ENCODE assay signal across 10 cellular contexts in genomic region chr9:72396247-72397091, GRCh38.
A peak's percentile ranks its signal among the peaks of the same experiment; 100 is the strongest.
DNase-seq lines count a peak whose midpoint lies in the region; ATAC-seq and TF ChIP-seq lines count a peak whose summit lies in the region.
"Had no signal": no experiment of that assay in that cellular context is flagged by ENCODE, and none has a peak within 500 bp of the region (broad histone marks: within the 10 kb centered on the region; RNA-seq: fewer than 3 reads in every experiment).

No MANE protein-coding gene starts in this region.

- H3K9me3 ChIP-seq in HEK293 (ENCODE audit: control insufficient read depth, insufficient read depth, low read depth, low read length) (no peaks in the 10 kb centered on the region), SK-N-MC (ENCODE audit: low read depth, low read length) (no peaks in the 10 kb centered on the region)

- ATAC-seq in GM18505 (IDR thresholded peaks at IDR 0.05; ENCODE audit: unreplicated experiment), result no peak
- ATAC-seq: activated CD4-positive, alpha-beta T cell treated with anti-CD3 and anti-CD28 coated beads for 36 hours; CD8-positive, alpha-beta T cell had no signal

- H3K4me3 ChIP-seq in HEK293 (ENCODE audit: low read depth, low read length) (no peak overlapping the region), SK-N-MC (peak overlapping the region; percentile 15)

- TF ChIP-seq CTCF in 22Rv1 (IDR thresholded peaks at IDR 0.05) (no peak), HEK293 (tag by site-specific recombination; IDR thresholded peaks at IDR 0.05) (no peak)

- DNase-seq in SK-N-MC (ENCODE audit: low read depth, low spot score) (no peak), kidney tubule cell (ENCODE audit: low spot score) (peak; percentile 32), SKM-1 (lab: John Stamatoyannopoulos, UW; ENCODE audit: unreplicated experiment) (no peak), NCI-H2107 treated with DMSO at 0.1 percent for 48 hours (lab: John Stamatoyannopoulos, UW; ENCODE audit: unreplicated experiment) (no peak), NCI-H2081 treated with DMSO at 0.1 percent for 48 hours (lab: John Stamatoyannopoulos, UW) (no peak)
- DNase-seq: activated CD4-positive, alpha-beta T cell treated with anti-CD3 and anti-CD28 coated beads for 36 hours; CD8-positive, alpha-beta T cell had no signal

- H3K9ac ChIP-seq in SK-N-MC (ENCODE audit: insufficient read length), result peak overlapping the region; percentile 30

- POLR2A ChIA-PET in HEK293 (lab: Yijun Ruan, JAX), result interaction anchor here (0.9 kb wide), 1 partner anchor 32 kb away, joined by 4 read pairs; the partner anchor contains the start of gene ZFAND5

- peaks cover 6% of the 10 kb centered on the region; the same call in 1 of the 2 replicates for H3K4me1 ChIP-seq in HEK293 (ENCODE audit: control insufficient read depth, insufficient read depth, low read length)

- H3K36me3 ChIP-seq in HEK293 (ENCODE audit: control insufficient read depth in 2 of 2, insufficient read depth in 1 of 2, low read length in 2 of 2) (no peaks in the 10 kb centered on the region), SK-N-MC (ENCODE audit: insufficient read depth, low read length) (no peaks in the 10 kb centered on the region)

- no peak for TF ChIP-seq POLR2A in GM18505 (IDR thresholded peaks at IDR 0.05; ENCODE audit: borderline replicate concordance, extremely low read depth, insufficient read depth, insufficient read length)

- H3K27ac ChIP-seq in 22Rv1 (peak overlapping the region; percentile 60), HEK293 (ENCODE audit: extremely low read depth, low read depth, low read length) (no peak overlapping the region), SK-N-MC (peak overlapping the region; percentile 89)

- CTCF ChIA-PET in HEK293 (lab: Yijun Ruan, JAX), result interaction anchor here (0.7 kb wide), 1 partner anchor 30 kb away, joined by 3 read pairs; no protein-coding TSS in a partner anchor

TF ChIP-seq in HEK293, 187 proteins besides CTCF, POLR2A, EP300 and RAD21:
- TF ChIP-seq ZFP37 (tag by site-specific recombination; IDR thresholded peaks at IDR 0.05) (no peak), ZNF521 (tag by site-specific recombination; IDR thresholded peaks at IDR 0.05) (no peak), ZNF391 (tag by site-specific recombination; IDR thresholded peaks at IDR 0.05; ENCODE audit: borderline replicate concordance, low read depth) (no peak), ZNF529 (tag by site-specific recombination; IDR thresholded peaks at IDR 0.05; ENCODE audit: insufficient replicate concordance) (no peak), ZNF354C (tag by site-specific recombination; IDR thresholded peaks at IDR 0.05; ENCODE audit: borderline replicate concordance, low read depth) (no peak), ZBTB48 (tag by site-specific recombination; IDR thresholded peaks at IDR 0.05) (no peak), ZNF560 (tag by site-specific recombination; IDR thresholded peaks at IDR 0.05; ENCODE audit: borderline replicate concordance) (no peak), ZBTB8A (tag by site-specific recombination; IDR thresholded peaks at IDR 0.05) (no peak), HOXA7 (CRISPR knock-in tag; IDR thresholded peaks at IDR 0.05; ENCODE audit: borderline replicate concordance) (no peak), PRDM6 (tag by site-specific recombination; IDR thresholded peaks at IDR 0.05) (peak; percentile 68), ZNF394 (tag by site-specific recombination; IDR thresholded peaks at IDR 0.05; ENCODE audit: borderline replicate concordance) (no peak), ZNF677 (tag by site-specific recombination; IDR thresholded peaks at IDR 0.05) (no peak), ZBTB17 (tag by site-specific recombination; IDR thresholded peaks at IDR 0.05) (no peak), BCL6B (tag by site-specific recombination; IDR thresholded peaks at IDR 0.05) (peak; percentile 64), KLF7 (tag by site-specific recombination; IDR thresholded peaks at IDR 0.05; ENCODE audit: borderline replicate concordance) (no peak), ZNF274 (IDR thresholded peaks at IDR 0.05; ENCODE audit: low read length) (no peak), ZNF274 (tag by site-specific recombination; IDR thresholded peaks at IDR 0.05; ENCODE audit: borderline replicate concordance) (no peak), ZNF335 (tag by site-specific recombination; conservative IDR thresholded peaks at IDR 0.05) (no peak; the same call in 1 of the 2 replicates), ZNF510 (tag by site-specific recombination; IDR thresholded peaks at IDR 0.05; ENCODE audit: insufficient replicate concordance) (no peak), WT1 (tag by site-specific recombination; IDR thresholded peaks at IDR 0.05) (no peak), SP2 (tag by site-specific recombination; IDR thresholded peaks at IDR 0.05) (no peak), ZNF629 (tag by site-specific recombination; IDR thresholded peaks at IDR 0.05) (no peak), ZNF791 (tag by site-specific recombination; IDR thresholded peaks at IDR 0.05) (no peak), ZNF174 (tag by site-specific recombination; IDR thresholded peaks at IDR 0.05) (no peak), ZNF211 (tag by site-specific recombination; IDR thresholded peaks at IDR 0.05; ENCODE audit: low read depth) (no peak), ZNF549 (tag by site-specific recombination; IDR thresholded peaks at IDR 0.05) (no peak), TRIM28 (IDR thresholded peaks at IDR 0.05; ENCODE audit: borderline replicate concordance, low read length) (0 out of 2 replicates have a peak, but pooled peaks have one; percentile 32), ZBTB21 (tag by site-specific recombination; IDR thresholded peaks at IDR 0.05) (no peak), TCF7L2 (IDR thresholded peaks at IDR 0.05; ENCODE audit: borderline replicate concordance, low read depth, low read length) (no peak), ZNF10 (tag by site-specific recombination; IDR thresholded peaks at IDR 0.05) (peak; percentile 93), ZNF121 (tag by site-specific recombination; IDR thresholded peaks at IDR 0.05) (no peak), ZBTB49 (tag by site-specific recombination; IDR thresholded peaks at IDR 0.05; ENCODE audit: low read depth) (no peak), ZNF48 (tag by site-specific recombination; IDR thresholded peaks at IDR 0.05) (no peak)
